Comparison of ENCODE assay signal across 22 cellular contexts in the genomic region with DNA sequence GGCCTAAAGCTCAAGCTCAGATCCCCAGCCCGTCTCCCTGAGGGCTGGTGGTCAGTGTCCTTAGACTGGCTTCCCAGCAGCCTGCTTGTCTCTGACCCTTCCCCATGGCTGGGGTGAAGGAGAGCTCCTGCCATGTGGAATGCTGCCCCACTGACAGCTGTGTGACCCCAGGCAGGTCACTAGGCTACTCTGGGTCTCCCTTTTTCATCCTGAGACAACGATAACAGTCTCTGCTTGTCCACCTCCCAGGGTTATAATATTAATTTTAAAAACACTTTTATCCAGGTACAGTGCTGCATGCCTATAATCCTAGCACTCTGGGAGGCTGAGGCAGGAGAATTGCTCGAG.
"Had no signal": no experiment of that assay in that cellular context is flagged by ENCODE, and none has a peak within 500 bp of the region (broad histone marks: within the 10 kb centered on the region; RNA-seq: fewer than 3 reads in every experiment).

No MANE protein-coding gene starts in this region.

- ATAC-seq: activated T-cell treated with anti-CD3 and anti-CD28 coated beads, Interleukin-2, amount 50 U/mL, for 72 hours; gastrocnemius medialis; upper lobe of right lung; WTC11 had no signal

- H3K79me2 ChIP-seq: parathyroid adenoma had no signal

- H3K4me3 Mint-ChIP-seq: activated CD4-positive, alpha-beta memory T cell treated with anti-CD3 and anti-CD28 coated beads, Interleukin-2, amount 10 ng/mL, durations not matched to agents 7 days and 5 days; activated T-cell treated with anti-CD3 and anti-CD28 coated beads, Interleukin-2, amount 50 U/mL, for 72 hours; mesothelial cell of epicardium; naive B cell; stimulated activated naive CD8-positive, alpha-beta T cell treated with anti-CD3 and anti-CD28 coated beads, Interleukin-15, Interleukin-2, amounts not matched to agents 100 ng/mL and 50 ng/mL, for 24 hours; WTC11 had no signal

- DNase-seq: activated CD4-positive, alpha-beta memory T cell treated with anti-CD3 and anti-CD28 coated beads, Interleukin-2, amount 10 ng/mL, durations not matched to agents 7 days and 5 days; activated CD4-positive, alpha-beta T cell treated with anti-CD3 and anti-CD28 coated beads for 4 hours; activated gamma-delta T cell treated with Interleukin-2 at 50 U/mL for 16 hours; activated T-cell treated with anti-CD3 and anti-CD28 coated beads, Interleukin-2, amount 50 U/mL, for 72 hours; dermis blood vessel endothelial cell; erythroblast; gastrocnemius medialis; heart right ventricle; naive B cell; retina; stimulated activated CD4-positive, alpha-beta T cell treated with anti-CD3 and anti-CD28 coated beads, Interleukin-15, amount 100 ng/mL, for 24 hours; T-helper 2 cell; testis; upper lobe of right lung had no signal

- H3K27ac Mint-ChIP-seq: mesothelial cell of epicardium, WTC11 had no signal

- H3K4me3 ChIP-seq: ascending aorta, breast epithelium, gastrocnemius medialis, heart right ventricle, lung, testis, upper lobe of right lung had no signal

- H2AFZ ChIP-seq: parathyroid adenoma had no signal

- H3K36me3 Mint-ChIP-seq: mesothelial cell of epicardium, WTC11 had no signal

- H3K9me3 Mint-ChIP-seq: activated CD4-positive, alpha-beta memory T cell treated with anti-CD3 and anti-CD28 coated beads, Interleukin-2, amount 10 ng/mL, durations not matched to agents 7 days and 5 days; activated T-cell treated with anti-CD3 and anti-CD28 coated beads, Interleukin-2, amount 50 U/mL, for 72 hours; mesothelial cell of epicardium; naive B cell; stimulated activated naive CD8-positive, alpha-beta T cell treated with anti-CD3 and anti-CD28 coated beads, Interleukin-15, Interleukin-2, amounts not matched to agents 100 ng/mL and 50 ng/mL, for 24 hours; WTC11 had no signal

- H3K27me3 ChIP-seq: ascending aorta, breast epithelium, gastrocnemius medialis, heart right ventricle, neutrophil, testis, upper lobe of right lung had no signal

- H3K36me3 ChIP-seq: breast epithelium, gastrocnemius medialis had no signal

- H3K9ac ChIP-seq: parathyroid adenoma had no signal

- H3K27me3 Mint-ChIP-seq: activated CD4-positive, alpha-beta memory T cell treated with anti-CD3 and anti-CD28 coated beads, Interleukin-2, amount 10 ng/mL, durations not matched to agents 7 days and 5 days; naive B cell; stimulated activated naive CD8-positive, alpha-beta T cell treated with anti-CD3 and anti-CD28 coated beads, Interleukin-15, Interleukin-2, amounts not matched to agents 100 ng/mL and 50 ng/mL, for 24 hours had no signal

- H3K4me1 ChIP-seq: breast epithelium, parathyroid adenoma had no signal

- H3K9me3 ChIP-seq: ascending aorta, breast epithelium, gastrocnemius medialis, heart right ventricle, neutrophil, testis, upper lobe of right lung had no signal

- H3K4me1 Mint-ChIP-seq: WTC11 had no signal

- H3K27ac ChIP-seq: ascending aorta, breast epithelium, gastrocnemius medialis, neutrophil, parathyroid adenoma, testis, upper lobe of right lung had no signal
